1 cellular context compared by ENCODE assay signal in the genomic region with DNA sequence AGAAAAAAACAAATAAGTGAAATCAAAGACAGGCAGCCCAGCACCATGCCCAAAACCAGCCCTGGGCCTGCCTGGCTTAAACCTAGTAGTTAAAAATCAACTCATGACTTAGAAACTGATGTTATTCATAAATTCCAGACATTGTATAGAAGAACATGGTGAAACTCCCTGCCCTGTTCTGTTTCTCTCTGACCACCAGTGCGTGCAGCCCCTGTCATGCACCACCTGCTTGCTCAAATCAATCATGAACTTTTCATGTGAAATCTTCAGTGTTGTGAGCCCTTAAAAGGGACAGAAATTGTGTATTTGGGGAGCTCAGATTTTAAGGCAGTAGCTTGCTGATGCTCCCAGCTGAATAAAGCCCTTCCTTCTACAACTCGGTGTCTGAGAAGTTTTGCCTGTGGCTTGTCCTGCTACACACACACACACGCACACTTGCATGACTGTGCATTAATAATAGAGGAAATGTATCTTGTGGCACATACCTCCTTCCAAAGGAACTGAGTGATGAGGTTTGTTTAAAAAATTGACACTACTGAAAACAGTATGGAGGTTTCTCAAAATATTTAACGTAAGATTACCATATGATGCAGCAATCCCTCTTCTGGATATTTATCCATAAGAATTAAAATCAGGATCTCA.
TF ChIP-seq lines count a peak whose summit lies in the region.

No MANE protein-coding gene starts in this region.

TF ChIP-seq in GM23338, 12 proteins besides CTCF, POLR2A, EP300 and RAD21:
- TF ChIP-seq JUNB (IDR thresholded peaks at IDR 0.05; ENCODE audit: unreplicated experiment), result no peak
- TF ChIP-seq STAT1 (IDR thresholded peaks at IDR 0.05; ENCODE audit: unreplicated experiment), result no peak
- no peak for TF ChIP-seq EZH2 (IDR thresholded peaks at IDR 0.05; ENCODE audit: low read depth, unreplicated experiment)
- TF ChIP-seq EZH2phosphoT487 (IDR thresholded peaks at IDR 0.05; ENCODE audit: unreplicated experiment), result no peak
- no peak for TF ChIP-seq ZNF114 (CRISPR knock-in tag; IDR thresholded peaks at IDR 0.05)
- TF ChIP-seq NANOG (IDR thresholded peaks at IDR 0.05; ENCODE audit: borderline replicate concordance), result no peak
- no peak for TF ChIP-seq ZNF331 (CRISPR knock-in tag; IDR thresholded peaks at IDR 0.05; ENCODE audit: low read depth)
